1 cellular context compared by ENCODE assay signal in the genomic region with DNA sequence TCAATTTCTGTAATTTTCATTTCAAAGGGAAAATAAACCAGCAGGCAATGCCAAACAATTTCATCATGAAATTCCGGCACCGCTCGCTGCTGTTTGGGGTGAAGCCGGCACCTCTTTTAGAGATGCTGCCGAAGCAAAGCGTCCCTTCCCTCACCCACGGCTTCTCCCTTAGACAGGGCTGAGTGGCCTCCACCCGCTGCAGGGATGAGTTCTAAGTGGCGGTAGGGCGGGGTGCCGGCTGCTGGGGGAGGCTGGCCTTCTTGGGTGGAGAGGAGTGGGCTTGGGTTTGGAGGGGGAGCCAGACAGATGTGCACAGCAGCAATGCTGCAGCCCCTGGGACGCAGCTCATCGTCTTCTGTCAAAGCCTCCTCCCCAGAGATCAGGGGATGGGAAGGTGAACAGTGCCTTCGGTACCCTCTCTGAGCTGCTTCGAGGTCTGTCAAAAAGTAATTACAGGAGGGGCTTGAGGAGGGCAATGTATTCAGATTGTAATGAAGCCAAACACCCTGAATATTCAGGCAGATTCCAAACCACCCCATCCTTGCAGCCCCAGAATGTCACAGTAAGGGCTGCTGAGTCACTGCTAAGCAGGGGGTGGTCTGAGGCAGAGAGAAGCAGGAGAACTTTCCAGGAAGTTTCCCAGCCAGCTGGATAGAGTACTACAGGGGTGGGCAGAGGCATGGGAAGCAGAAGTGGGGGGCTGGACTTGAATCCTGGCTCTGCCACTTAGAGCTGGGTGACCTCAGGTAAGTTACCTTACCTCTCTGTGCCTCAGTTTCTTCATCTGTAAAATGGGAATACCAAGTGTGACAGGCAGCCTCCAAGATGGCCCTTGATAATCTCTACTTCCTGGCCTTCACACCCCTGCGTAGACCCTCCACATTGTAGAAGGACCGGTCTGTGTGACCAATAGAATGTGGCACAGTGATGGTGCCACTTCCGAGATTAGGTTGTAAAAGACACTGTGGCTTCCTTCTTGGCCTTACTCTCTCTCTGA.
TF ChIP-seq lines count a peak whose summit lies in the region.

No MANE protein-coding gene starts in this region.

TF ChIP-seq in K562, 482 proteins besides CTCF, POLR2A, EP300 and RAD21 (continued from another document):
- TF ChIP-seq, protein P1, sequence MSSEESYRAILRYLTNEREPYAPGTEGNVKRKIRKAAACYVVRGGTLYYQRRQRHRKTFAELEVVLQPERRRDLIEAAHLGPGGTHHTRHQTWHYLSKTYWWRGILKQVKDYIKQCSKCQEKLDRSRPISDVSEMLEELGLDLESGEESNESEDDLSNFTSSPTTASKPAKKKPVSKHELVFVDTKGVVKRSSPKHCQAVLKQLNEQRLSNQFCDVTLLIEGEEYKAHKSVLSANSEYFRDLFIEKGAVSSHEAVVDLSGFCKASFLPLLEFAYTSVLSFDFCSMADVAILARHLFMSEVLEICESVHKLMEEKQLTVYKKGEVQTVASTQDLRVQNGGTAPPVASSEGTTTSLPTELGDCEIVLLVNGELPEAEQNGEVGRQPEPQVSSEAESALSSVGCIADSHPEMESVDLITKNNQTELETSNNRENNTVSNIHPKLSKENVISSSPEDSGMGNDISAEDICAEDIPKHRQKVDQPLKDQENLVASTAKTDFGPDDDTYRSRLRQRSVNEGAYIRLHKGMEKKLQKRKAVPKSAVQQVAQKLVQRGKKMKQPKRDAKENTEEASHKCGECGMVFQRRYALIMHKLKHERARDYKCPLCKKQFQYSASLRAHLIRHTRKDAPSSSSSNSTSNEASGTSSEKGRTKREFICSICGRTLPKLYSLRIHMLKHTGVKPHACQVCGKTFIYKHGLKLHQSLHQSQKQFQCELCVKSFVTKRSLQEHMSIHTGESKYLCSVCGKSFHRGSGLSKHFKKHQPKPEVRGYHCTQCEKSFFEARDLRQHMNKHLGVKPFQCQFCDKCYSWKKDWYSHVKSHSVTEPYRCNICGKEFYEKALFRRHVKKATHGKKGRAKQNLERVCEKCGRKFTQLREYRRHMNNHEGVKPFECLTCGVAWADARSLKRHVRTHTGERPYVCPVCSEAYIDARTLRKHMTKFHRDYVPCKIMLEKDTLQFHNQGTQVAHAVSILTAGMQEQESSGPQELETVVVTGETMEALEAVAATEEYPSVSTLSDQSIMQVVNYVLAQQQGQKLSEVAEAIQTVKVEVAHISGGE (CRISPR knock-in tag; IDR thresholded peaks at IDR 0.05), result peak in 1 of 3 experiments; percentile 66; a peak in 2 of 6 replicates
- peak; percentile 77 for TF ChIP-seq RBM25 (IDR thresholded peaks at IDR 0.05; ENCODE audit: low read depth, low read length, severe bottlenecking)
- no peak for TF ChIP-seq CREM (IDR thresholded peaks at IDR 0.05; ENCODE audit: low read depth)
- TF ChIP-seq ZNF263 (CRISPR knock-in tag; IDR thresholded peaks at IDR 0.05; ENCODE audit: borderline replicate concordance), result no peak
- 0 out of 4 replicates have a peak, but pooled peaks of 1 of the 2 experiments have one; percentile 23 for TF ChIP-seq KDM1A (IDR thresholded peaks at IDR 0.05)
- TF ChIP-seq NFE2 (IDR thresholded peaks at IDR 0.05; ENCODE audit: low read depth), result peak; percentile 41; the same call in 1 of the 2 replicates
